17 cellular contexts compared by ENCODE assay signal in genomic region chr1:167357305-167357704, GRCh38.
DNase-seq lines count a peak whose midpoint lies in the region; ATAC-seq, FAIRE-seq and TF ChIP-seq lines count a peak whose summit lies in the region.
"Had no signal": no experiment of that assay in that cellular context is flagged by ENCODE, and none has a peak within 500 bp of the region (broad histone marks: within the 10 kb centered on the region; RNA-seq: fewer than 3 reads in every experiment).

No MANE protein-coding gene starts in this region.

- H3K27ac ChIP-seq in OCI-LY1 (ENCODE audit: low read depth, low read length, poor library complexity, severe bottlenecking), result peak overlapping the region; percentile 38
- no peak overlapping the region for H3K27ac ChIP-seq in A673 (ENCODE audit: low read depth, low read length, poor library complexity, severe bottlenecking)
- H3K27ac ChIP-seq: C4-2B, GM23248 had no signal

- no peak overlapping the region for H2AFZ ChIP-seq in OCI-LY1 (ENCODE audit: low read length)
- H2AFZ ChIP-seq: GM23248 had no signal

- H3K79me2 ChIP-seq in OCI-LY1 (ENCODE audit: insufficient read depth, low read length), result peaks cover 85% of the 10 kb centered on the region

- H3K9ac ChIP-seq in OCI-LY1 (ENCODE audit: low read length), result no peak overlapping the region
- H3K9ac ChIP-seq: GM23248 had no signal

- H3F3A ChIP-seq in OCI-LY1 (ENCODE audit: insufficient read depth, low read length), result no peaks in the 10 kb centered on the region

- DNase-seq in GM12864 (ENCODE audit: low read depth) (peak; percentile 15), GM19239 (ENCODE audit: insufficient read length, low spot score) (no peak), germinal center (ENCODE audit: low spot score) (peak; percentile 18), DMS153 treated with DMSO at 0.1 percent for 48 hours (lab: John Stamatoyannopoulos, UW; ENCODE audit: unreplicated experiment) (no peak), A673 (ENCODE audit: low spot score) (no peak)
- DNase-seq in central memory CD4-positive, alpha-beta T cell, result no peak
- DNase-seq: BE2C; CD4-positive, alpha-beta memory T cell; DMS79 treated with DMSO at 0.1 percent for 48 hours; GF-D8; GM23248; H9 had no signal

- no peak overlapping the region for H3K4me2 ChIP-seq in OCI-LY1 (ENCODE audit: low read length)

- H3K36me3 ChIP-seq in OCI-LY1 (ENCODE audit: insufficient read depth, low read length) (peaks cover 27% of the 10 kb centered on the region), A673 (ENCODE audit: insufficient read depth, low read length, poor library complexity, severe bottlenecking) (no peaks in the 10 kb centered on the region)
- H3K36me3 ChIP-seq: BE2C had no signal

- FAIRE-seq in GM19239 (lab: Jason Lieb, UNC), result peak; percentile 83
- FAIRE-seq: HepG2, HTR-8/SVneo had no signal

- intact Hi-C loops in A673 (cut with micrococcal nuclease; ENCODE audit: unreplicated experiment), result no loop called here

- H3K4me3 ChIP-seq in GM12864 (ENCODE audit: low read depth, low read length), result no peak overlapping the region
- no peak overlapping the region for H3K4me3 ChIP-seq in OCI-LY1 (ENCODE audit: low read depth, low read length, poor library complexity, severe bottlenecking)
- no peak overlapping the region for H3K4me3 ChIP-seq in A673 (ENCODE audit: low read depth, low read length, poor library complexity, severe bottlenecking)
- H3K4me3 ChIP-seq: GM23248 had no signal

- H3K4me1 ChIP-seq in OCI-LY1 (ENCODE audit: insufficient read depth, low read length, severe bottlenecking), result peaks cover 54% of the 10 kb centered on the region
- no peaks in the 10 kb centered on the region for H3K4me1 ChIP-seq in A673 (ENCODE audit: insufficient read depth, low read length, poor library complexity, severe bottlenecking)
- H3K4me1 ChIP-seq: BE2C had no signal

- no TSS peak for BruUV-seq in A673 (replicated peaks; lab: Mats Ljungman, UMichigan)

- POLR2A ChIA-PET in A673 (lab: Charles Lee; ENCODE audit: low non-redundant PET), result no interaction called here

- CTCF ChIA-PET in A673 (lab: Charles Lee), result no interaction called here

- H3K27me3 ChIP-seq in OCI-LY1 (ENCODE audit: insufficient read depth, low read length) (no peaks in the 10 kb centered on the region), A673 (replicated peaks; ENCODE audit: insufficient read depth, low read depth, low read length, poor library complexity) (no peaks in the 10 kb centered on the region)
- H3K27me3 ChIP-seq: BE2C had no signal

- H3K9me2 ChIP-seq in OCI-LY1 (ENCODE audit: low read depth, low read length), result no peaks in the 10 kb centered on the region

- ATAC-seq in HG02885 (IDR thresholded peaks at IDR 0.05; ENCODE audit: poor library complexity, unreplicated experiment), result no peak
- ATAC-seq: HepG2 had no signal

- no peak for TF ChIP-seq CTCF in GM12864 (IDR thresholded peaks at IDR 0.05; ENCODE audit: low read depth, low read length, missing control alignments)
- no peak for TF ChIP-seq CTCF in OCI-LY1 (IDR thresholded peaks at IDR 0.05; ENCODE audit: low read length)
- no peak for TF ChIP-seq CTCF in A673 (conservative IDR thresholded peaks at IDR 0.05; ENCODE audit: low read depth, low read length)

- no peaks in the 10 kb centered on the region for H4K20me1 ChIP-seq in OCI-LY1 (ENCODE audit: insufficient read depth, low read length)

- no peaks in the 10 kb centered on the region for H3K9me3 ChIP-seq in OCI-LY1 (ENCODE audit: low read length)
- no peaks in the 10 kb centered on the region for H3K9me3 ChIP-seq in A673 (ENCODE audit: low read depth, low read length, poor library complexity, severe bottlenecking)
- H3K9me3 ChIP-seq: BE2C had no signal

Comparison
In these comparisons a context has a peak if more than half of its experiments do, and no peak if none do; other contexts are left out.
1. DNase-seq: peak in GM12864 (single experiment) and germinal center (single experiment); none in GM19239 (single experiment), DMS153 treated with DMSO at 0.1 percent for 48 hours (single experiment), A673 (single experiment) and central memory CD4-positive, alpha-beta T cell (single experiment).